ENCODE assay signal across 8 cellular contexts in genomic region chr11:66568124-66568916, GRCh38. TPM values are rescaled to one million over a fixed set of nuclear protein-coding genes. Genes with fewer than 3 reads are reported as not detected.
DNase-seq lines count a peak whose midpoint lies in the region; ATAC-seq lines count a peak whose summit lies in the region.

Gene CTSF, minus strand, starts transcription at chr11:66568606. Its CDS starts 120 bp downstream, at chr11:66568486.

- peak; percentile 99 for ATAC-seq in left colon

- H3K27ac Mint-ChIP-seq in activated CD4-positive, alpha-beta T cell treated with anti-CD3 and anti-CD28 coated beads, Interleukin-2, amount 10 ng/mL, durations not matched to agents 24 days and 14 days = no peak within 1 kb of the TSS

- DNase-seq in NCI-H2081 (lab: John Stamatoyannopoulos, UW) (peak; percentile 55 to 85), NCI-H2081 treated with DMSO at 0.1 percent for 48 hours (lab: John Stamatoyannopoulos, UW) (no peak), NCI-H2171 treated with DMSO at 0.1 percent for 48 hours (lab: John Stamatoyannopoulos, UW) (peak; percentile 72), left colon (peak; percentile 84 to 85), LoVo (ENCODE audit: low spot score) (no peak)
- DNase-seq in activated CD4-positive, alpha-beta T cell treated with anti-CD3 and anti-CD28 coated beads, Interleukin-2, amount 10 ng/mL, durations not matched to agents 24 days and 14 days = peak; percentile 92
- DNase-seq in stimulated activated CD4-positive, alpha-beta T cell treated with anti-CD3 and anti-CD28 coated beads, Interleukin-4, amount 100 ng/mL, for 24 hours = peak; percentile 74

- H3K9me3 Mint-ChIP-seq in activated CD4-positive, alpha-beta T cell treated with anti-CD3 and anti-CD28 coated beads, Interleukin-2, amount 10 ng/mL, durations not matched to agents 24 days and 14 days = no peaks in the 10 kb centered on the region

- peak within 1 kb of the TSS; percentile 89 for H3K27ac ChIP-seq in cingulate gyrus (ENCODE audit: low read depth, low read length)

- peaks cover 5% of the 10 kb centered on the region for H3K4me1 Mint-ChIP-seq in activated CD4-positive, alpha-beta T cell treated with anti-CD3 and anti-CD28 coated beads, Interleukin-2, amount 10 ng/mL, durations not matched to agents 24 days and 14 days

- H3K27me3 Mint-ChIP-seq in activated CD4-positive, alpha-beta T cell treated with anti-CD3 and anti-CD28 coated beads, Interleukin-2, amount 10 ng/mL, durations not matched to agents 24 days and 14 days = peaks cover 30% of the 10 kb centered on the region

- intact Hi-C loops in activated CD4-positive, alpha-beta T cell treated with anti-CD3 and anti-CD28 coated beads, Interleukin-2, amount 10 ng/mL, durations not matched to agents 24 days and 14 days (cut with micrococcal nuclease) = no loop called here
- intact Hi-C loops in left colon (cut with DNase I, micrococcal nuclease) = loop anchor here in 1 of 2 donors (10.0 kb wide), 1 partner anchor 116 kb away; no protein-coding TSS in a partner anchor

- H3K36me3 Mint-ChIP-seq in activated CD4-positive, alpha-beta T cell treated with anti-CD3 and anti-CD28 coated beads, Interleukin-2, amount 10 ng/mL, durations not matched to agents 24 days and 14 days (ENCODE audit: low read depth) = no peaks in the 10 kb centered on the region

- H3K4me3 Mint-ChIP-seq in activated CD4-positive, alpha-beta T cell treated with anti-CD3 and anti-CD28 coated beads, Interleukin-2, amount 10 ng/mL, durations not matched to agents 24 days and 14 days = peak within 1 kb of the TSS; percentile 78

RNA-seq across cellular contexts. Expression of gene CTSF, which starts in this region (rescaled TPM):
- 0.68 and 1.2 TPM in 2 replicates for total RNA-seq in activated CD4-positive, alpha-beta T cell treated with anti-CD3 and anti-CD28 coated beads, Interleukin-2, amount 10 ng/mL, durations not matched to agents 24 days and 14 days
- 10 to 100 TPM in 1 of 2 donors, 1 to 10 TPM in 1; 5.6 to 20.4 TPM for total RNA-seq in left colon

Comparison
In these comparisons a context has a peak if more than half of its experiments do, and no peak if none do; other contexts are left out.
1. DNase-seq: peak in NCI-H2081 (2 of 2), NCI-H2171 treated with DMSO at 0.1 percent for 48 hours (single experiment), activated CD4-positive, alpha-beta T cell treated with anti-CD3 and anti-CD28 coated beads, Interleukin-2, amount 10 ng/mL, durations not matched to agents 24 days and 14 days (single experiment), left colon (2 of 2) and stimulated activated CD4-positive, alpha-beta T cell treated with anti-CD3 and anti-CD28 coated beads, Interleukin-4, amount 100 ng/mL, for 24 hours (single experiment); none in NCI-H2081 treated with DMSO at 0.1 percent for 48 hours (single experiment) and LoVo (single experiment).